ENCODE assay signal across 25 cellular contexts in genomic region chr2:18623782-18624181, GRCh38. TPM values are rescaled to one million over a fixed set of nuclear protein-coding genes. Genes with fewer than 3 reads are reported as not detected.
DNase-seq lines count a peak whose midpoint lies in the region; ATAC-seq and TF ChIP-seq lines count a peak whose summit lies in the region.
"Had no signal": no experiment of that assay in that cellular context is flagged by ENCODE, and none has a peak within 500 bp of the region (broad histone marks: within the 10 kb centered on the region; RNA-seq: fewer than 3 reads in every experiment).

No MANE protein-coding gene starts in this region.

- H3F3A ChIP-seq in SK-N-SH (replicated peaks; ENCODE audit: insufficient read depth), result peaks cover 58% of the 10 kb centered on the region

- H3K27me3 ChIP-seq in SK-N-SH (ENCODE audit: insufficient read depth), result no peaks in the 10 kb centered on the region
- no peaks in the 10 kb centered on the region for H3K27me3 ChIP-seq in adrenal gland
- H3K27me3 ChIP-seq: BLaER1 treated with 17β-estradiol and CSF1 and Interleukin-3, amounts not matched to agents 10 nM and 100 nM; hepatocyte; testis had no signal

- H4K20me1 ChIP-seq in SK-N-SH (ENCODE audit: insufficient read depth), result no peaks in the 10 kb centered on the region
- H4K20me1 ChIP-seq: BLaER1 treated with 17β-estradiol and CSF1 and Interleukin-3, amounts not matched to agents 10 nM and 100 nM had no signal

- intact Hi-C loops in adrenal gland (cut with DNase I) (no loop called here), left colon (cut with DNase I, micrococcal nuclease) (no loop called here), posterior cingulate gyrus (cut with DNase I) (no loop called here)

- TF ChIP-seq EP300 in SK-N-SH (IDR thresholded peaks at IDR 0.05; ENCODE audit: borderline replicate concordance in 1 of 2, low read depth in 1 of 2, low read length in 1 of 2), result peak in 1 of 2 experiments; percentile 98; a peak in 2 of 4 replicates

- no peak overlapping the region for H3K4me3 ChIP-seq in SK-N-SH (ENCODE audit: low read depth in 2 of 2, low read length in 1 of 2)
- H3K4me3 ChIP-seq in skeletal muscle cell (ENCODE audit: low read depth, low read length), result no peak overlapping the region
- no peak overlapping the region for H3K4me3 ChIP-seq in adrenal gland
- H3K4me3 ChIP-seq: BLaER1 treated with 17β-estradiol and CSF1 and Interleukin-3, amounts not matched to agents 10 nM and 100 nM; hepatocyte; mucosa of descending colon; testis had no signal

- DNase-seq in HCEC 1CT (peak; percentile 92), SK-N-SH (no peak), fibroblast of gingiva (ENCODE audit: low read depth) (peak; percentile 73), skeletal muscle cell (ENCODE audit: low read depth) (peak; percentile 47), COLO668 (lab: John Stamatoyannopoulos, UW; ENCODE audit: unreplicated experiment) (no peak), adrenal gland (no peak), left colon (no peak), posterior cingulate gyrus (no peak)
- DNase-seq: activated CD4-positive, alpha-beta memory T cell treated with anti-CD3 and anti-CD28 coated beads for 36 hours; activated naive CD8-positive, alpha-beta T cell treated with anti-CD3 and anti-CD28 coated beads, Interleukin-2, amount 10 ng/mL, durations not matched to agents 7 days and 5 days; activated T-cell treated with anti-CD3 and anti-CD28 coated beads, Interleukin-2, amount 50 U/mL, for 48 hours; left cardiac atrium; mucosa of descending colon; NCI-H2081; NCI-H526; stimulated activated CD4-positive, alpha-beta T cell treated with anti-CD3 and anti-CD28 coated beads, Interleukin-4, amount 100 ng/mL, for 24 hours; stimulated activated CD8-positive, alpha-beta memory T cell treated with anti-CD3 and anti-CD28 coated beads, Interleukin-4, amount 100 ng/mL, for 48 hours; T-cell; testis had no signal

- TF ChIP-seq RAD21 in SK-N-SH (IDR thresholded peaks at IDR 0.05; ENCODE audit: low read length), result no peak

- POLR2A ChIA-PET in SK-N-SH (lab: Yijun Ruan, JAX), result no interaction called here

- H3K9me3 ChIP-seq in SK-N-SH, result no peaks in the 10 kb centered on the region
- no peaks in the 10 kb centered on the region for H3K9me3 ChIP-seq in adrenal gland (replicated peaks in 1 of 3)
- H3K9me3 ChIP-seq: BLaER1 treated with 17β-estradiol and CSF1 and Interleukin-3, amounts not matched to agents 10 nM and 100 nM; mucosa of descending colon; testis had no signal

- H3K9me2 ChIP-seq in SK-N-SH, result no peaks in the 10 kb centered on the region

- TF ChIP-seq POLR2A in adrenal gland (IDR thresholded peaks at IDR 0.05), result no peak

- H2AFZ ChIP-seq in SK-N-SH (ENCODE audit: low read depth), result peak overlapping the region; percentile 12; the same call in 1 of the 2 replicates
- H2AFZ ChIP-seq: hepatocyte had no signal

- peak overlapping the region; percentile 46 for H3K9ac ChIP-seq in SK-N-SH
- H3K9ac ChIP-seq: BLaER1 treated with 17β-estradiol and CSF1 and Interleukin-3, amounts not matched to agents 10 nM and 100 nM had no signal

- CTCF ChIA-PET in SK-N-SH (lab: Yijun Ruan, JAX), result interaction anchor here (1.1 to 1.9 kb wide), 2 partner anchors 13 to 15 kb away, joined by 3 to 5 read pairs; no protein-coding TSS in a partner anchor

- 0 out of 2 replicates have a peak, but pooled peaks cover 7% of the 10 kb centered on the region for H3K79me2 ChIP-seq in SK-N-SH (ENCODE audit: insufficient read depth)
- H3K79me2 ChIP-seq: hepatocyte had no signal

- no peak for ATAC-seq in left colon
- ATAC-seq: left cardiac atrium, mucosa of descending colon, Panc1, T-cell had no signal

- H3K4me2 ChIP-seq in SK-N-SH, result peak overlapping the region; percentile 14; the same call in 1 of the 2 replicates
- H3K4me2 ChIP-seq: BLaER1 treated with 17β-estradiol and CSF1 and Interleukin-3, amounts not matched to agents 10 nM and 100 nM; hepatocyte had no signal

- H3K27ac ChIP-seq in SK-N-SH (ENCODE audit: low read depth in 2 of 2, low read length in 1 of 2) (peak overlapping the region in 1 of 2 experiments; percentile 93; a peak in 3 of 4 replicates), adrenal gland (no peak overlapping the region)
- H3K27ac ChIP-seq: BLaER1 treated with 17β-estradiol and CSF1 and Interleukin-3, amounts not matched to agents 10 nM and 100 nM; hepatocyte; testis; VCaP had no signal

- H3K36me3 ChIP-seq in SK-N-SH (replicated peaks in 1 of 2; ENCODE audit: control insufficient read depth in 1 of 2, insufficient read depth in 2 of 2, low read length in 1 of 2) (no peaks in the 10 kb centered on the region), adrenal gland (replicated peaks in 1 of 2) (no peaks in the 10 kb centered on the region)
- H3K36me3 ChIP-seq: BLaER1 treated with 17β-estradiol and CSF1 and Interleukin-3, amounts not matched to agents 10 nM and 100 nM had no signal

- TF ChIP-seq CTCF in SK-N-SH (IDR thresholded peaks at IDR 0.05) (no peak), adrenal gland (IDR thresholded peaks at IDR 0.05) (no peak)

- H3K4me1 ChIP-seq in SK-N-SH (ENCODE audit: control insufficient read depth in 1 of 2, insufficient read depth in 2 of 2, low read depth in 1 of 2, low read length in 1 of 2) (peaks cover 0 to 35% of the 10 kb centered on the region in 2 experiments; a peak in 3 of 4 replicates), adrenal gland (replicated peaks in 1 of 2) (peaks cover 3 to 7% of the 10 kb centered on the region in 2 donors)
- H3K4me1 ChIP-seq: BLaER1 treated with 17β-estradiol and CSF1 and Interleukin-3, amounts not matched to agents 10 nM and 100 nM had no signal

TF ChIP-seq in SK-N-SH, 30 proteins besides CTCF, POLR2A, EP300 and RAD21 (continues in another document):
- peak; percentile 98 for TF ChIP-seq FOSL2 (IDR thresholded peaks at IDR 0.05; ENCODE audit: borderline replicate concordance, low read depth)
- TF ChIP-seq GABPA (IDR thresholded peaks at IDR 0.05; ENCODE audit: low read depth), result peak; percentile 29
- TF ChIP-seq ZBTB33 (IDR thresholded peaks at IDR 0.05; ENCODE audit: borderline replicate concordance, low read depth), result no peak; the same call in 1 of the 2 replicates
- peak; percentile 97 for TF ChIP-seq JUND (IDR thresholded peaks at IDR 0.05)
- TF ChIP-seq TCF12 (IDR thresholded peaks at IDR 0.05), result peak; percentile 93
- TF ChIP-seq ELF1 (IDR thresholded peaks at IDR 0.05), result no peak
- TF ChIP-seq POLR2AphosphoS5 (IDR thresholded peaks at IDR 0.05; ENCODE audit: low read depth, low read length), result peak; percentile 71; the same call in 1 of the 2 replicates
- TF ChIP-seq NFIC (IDR thresholded peaks at IDR 0.05; ENCODE audit: borderline replicate concordance), result peak; percentile 85
- TF ChIP-seq TEAD4 (IDR thresholded peaks at IDR 0.05; ENCODE audit: borderline replicate concordance, insufficient read depth), result peak; percentile 95
- TF ChIP-seq MEF2A (IDR thresholded peaks at IDR 0.05; ENCODE audit: borderline replicate concordance, low read depth), result peak; percentile 84; the same call in 1 of the 2 replicates
- no peak for TF ChIP-seq REST (IDR thresholded peaks at IDR 0.05; ENCODE audit: low read depth, low read length)
- peak; percentile 81 for TF ChIP-seq RXRA (IDR thresholded peaks at IDR 0.05; ENCODE audit: borderline replicate concordance, low read depth)
- TF ChIP-seq MAX (IDR thresholded peaks at IDR 0.05; ENCODE audit: low read depth), result peak; percentile 47; the same call in 1 of the 2 replicates

RNA-seq across cellular contexts. Expression of gene NT5C1B, which starts 34.4 kb away (rescaled TPM):
- not detected in 2 replicates for polyA plus RNA-seq in SK-N-SH (2012; rRNA removed)
- not detected in 2 replicates for polyA plus RNA-seq in SK-N-SH (2012; cell fraction: cytosol; rRNA removed)
- 0.04 TPM in 1 of 2 replicates, not detected in the other for polyA plus RNA-seq in SK-N-SH (2012; cell fraction: nucleus; rRNA removed)
- total RNA-seq in adrenal gland, result not detected
- not detected for polyA plus RNA-seq in adrenal gland
- not detected for total RNA-seq in left colon
- total RNA-seq: activated CD4-positive, alpha-beta memory T cell treated with anti-CD3 and anti-CD28 coated beads for 36 hours; activated naive CD8-positive, alpha-beta T cell treated with anti-CD3 and anti-CD28 coated beads, Interleukin-2, amount 10 ng/mL, durations not matched to agents 7 days and 5 days; hepatocyte; left cardiac atrium; mucosa of descending colon; omental fat pad; skeletal muscle tissue; T-cell had no signal

Comparison
In these comparisons a context has a peak if more than half of its experiments do, and no peak if none do; other contexts are left out.
1. DNase-seq: peak in HCEC 1CT (single experiment), fibroblast of gingiva (single experiment) and skeletal muscle cell (single experiment); none in SK-N-SH (single experiment), COLO668 (single experiment), adrenal gland (0 of 7), left colon (0 of 2) and posterior cingulate gyrus (0 of 10).